In the genomic region with DNA sequence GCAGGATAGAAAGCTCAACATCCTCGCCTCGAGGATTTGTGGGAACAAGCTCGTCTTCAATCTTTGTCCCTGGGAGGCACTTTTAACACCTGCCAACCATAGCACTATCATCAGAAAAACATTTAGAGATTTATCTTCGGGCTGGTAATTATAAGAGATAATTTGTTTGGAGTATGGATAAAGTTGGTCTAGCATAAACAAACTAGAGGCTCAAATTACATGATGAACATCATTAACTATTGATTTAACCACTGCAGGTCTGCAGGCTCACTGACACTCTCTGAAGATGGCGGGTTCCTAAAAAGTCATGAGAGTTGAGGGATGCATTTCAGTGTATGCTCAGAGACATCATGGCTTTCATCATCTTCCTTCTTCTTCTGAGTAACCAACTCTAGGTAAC, we compare ENCODE assay signal across 24 cellular contexts. TPM values are rescaled to one million over a fixed set of nuclear protein-coding genes. Genes with fewer than 3 reads are reported as not detected.
"Had no signal": no experiment of that assay in that cellular context is flagged by ENCODE, and none has a peak within 500 bp of the region (broad histone marks: within the 10 kb centered on the region; RNA-seq: fewer than 3 reads in every experiment).

No MANE protein-coding gene starts in this region.

- DNase-seq: activated CD4-positive, alpha-beta T cell treated with anti-CD3 and anti-CD28 coated beads, Interleukin-2, amount 50 U/mL, for 4 hours; activated CD8-positive, alpha-beta memory T cell treated with anti-CD3 and anti-CD28 coated beads for 24 hours; activated CD8-positive, alpha-beta memory T cell treated with anti-CD3 and anti-CD28 coated beads, Interleukin-2, amount 50 U/mL, for 4 hours; activated naive CD4-positive, alpha-beta T cell; activated T-cell treated with anti-CD3 and anti-CD28 coated beads, Interleukin-2, amount 50 U/mL, for 4 hours; adrenal gland; brain microvascular endothelial cell; caudate nucleus; dermis blood vessel endothelial cell; effector CD8-positive, alpha-beta T cell; erythroblast; foreskin keratinocyte; kidney; left lung; naive thymus-derived CD4-positive, alpha-beta T cell; retina; spleen; stimulated activated CD4-positive, alpha-beta T cell treated with anti-CD3 and anti-CD28 coated beads, Interleukin-4, amount 100 ng/mL, for 1 hour; stimulated activated naive CD4-positive, alpha-beta T cell; upper lobe of left lung had no signal

- ATAC-seq: activated T-cell treated with anti-CD3 and anti-CD28 coated beads, Interleukin-2, amount 50 U/mL, for 4 hours; foreskin keratinocyte; left lung; naive thymus-derived CD4-positive, alpha-beta T cell had no signal

- H3K36me3 Mint-ChIP-seq: activated naive CD8-positive, alpha-beta T cell had no signal

- H3K27ac Mint-ChIP-seq: activated naive CD8-positive, alpha-beta T cell; activated T-helper 2 cell treated with anti-CD3 and anti-CD28 coated beads, Interferon-gamma antibody, Interleukin-2, Interleukin-4, amounts not matched to agents 10 μg/mL and 5 μg/mL and 100 μg/mL, durations not matched to agents 14 hours and 24 hours and 36 hours; naive thymus-derived CD4-positive, alpha-beta T cell had no signal

- H3K4me1 Mint-ChIP-seq: naive thymus-derived CD4-positive, alpha-beta T cell had no signal

- H3K4me3 Mint-ChIP-seq: activated naive CD8-positive, alpha-beta T cell; activated T-cell treated with anti-CD3 and anti-CD28 coated beads, Interleukin-2, amount 50 U/mL, for 4 hours; naive thymus-derived CD4-positive, alpha-beta T cell had no signal

RNA-seq across cellular contexts. Expression of gene PCA3, which starts 25.8 kb away (rescaled TPM):
- total RNA-seq: activated T-cell treated with anti-CD3 and anti-CD28 coated beads, Interleukin-2, amount 50 U/mL, for 4 hours; activated T-helper 2 cell treated with anti-CD3 and anti-CD28 coated beads, Interferon-gamma antibody, Interleukin-2, Interleukin-4, amounts not matched to agents 10 μg/mL and 5 μg/mL and 100 μg/mL, durations not matched to agents 14 hours and 24 hours and 36 hours; ascending aorta; foreskin keratinocyte; kidney; naive thymus-derived CD4-positive, alpha-beta T cell; thoracic aorta had no signal
